ENCODE assay signal across 1 cellular context in the genomic region with DNA sequence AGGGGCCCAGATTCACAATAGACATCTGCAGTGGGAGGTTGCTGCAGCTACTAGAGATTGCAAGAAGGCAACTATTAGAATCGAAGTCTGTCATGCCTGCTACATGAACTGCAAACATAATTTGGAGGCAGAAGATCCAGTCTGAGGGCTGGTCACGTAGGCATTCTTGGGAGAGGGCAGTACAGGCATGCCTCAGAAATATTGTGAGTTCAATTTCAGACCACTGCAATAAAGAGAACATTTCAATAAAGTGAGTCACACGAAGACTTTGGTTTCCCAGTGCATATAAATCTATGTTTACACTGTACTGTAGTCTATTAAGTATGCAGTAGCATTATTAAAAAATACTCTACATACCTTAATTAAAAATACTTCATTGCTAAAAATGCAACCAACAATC.
TF ChIP-seq lines count a peak whose summit lies in the region.

No MANE protein-coding gene starts in this region.

TF ChIP-seq in SK-N-SH, 30 proteins besides CTCF, POLR2A, EP300 and RAD21 (continued from another document):
- TF ChIP-seq, protein P1, sequence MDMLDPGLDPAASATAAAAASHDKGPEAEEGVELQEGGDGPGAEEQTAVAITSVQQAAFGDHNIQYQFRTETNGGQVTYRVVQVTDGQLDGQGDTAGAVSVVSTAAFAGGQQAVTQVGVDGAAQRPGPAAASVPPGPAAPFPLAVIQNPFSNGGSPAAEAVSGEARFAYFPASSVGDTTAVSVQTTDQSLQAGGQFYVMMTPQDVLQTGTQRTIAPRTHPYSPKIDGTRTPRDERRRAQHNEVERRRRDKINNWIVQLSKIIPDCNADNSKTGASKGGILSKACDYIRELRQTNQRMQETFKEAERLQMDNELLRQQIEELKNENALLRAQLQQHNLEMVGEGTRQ (IDR thresholded peaks at IDR 0.05; ENCODE audit: borderline replicate concordance, low read depth, low read length) = no peak
- TF ChIP-seq MEF2A (IDR thresholded peaks at IDR 0.05; ENCODE audit: borderline replicate concordance, low read depth) = no peak
- no peak for TF ChIP-seq RXRA (IDR thresholded peaks at IDR 0.05; ENCODE audit: borderline replicate concordance, low read depth)
- TF ChIP-seq GATA2 (CRISPR knock-in tag; IDR thresholded peaks at IDR 0.05) = no peak
- TF ChIP-seq NRF1 (IDR thresholded peaks at IDR 0.05; ENCODE audit: low read depth, low read length) = no peak
- no peak for TF ChIP-seq FOSL2 (IDR thresholded peaks at IDR 0.05; ENCODE audit: borderline replicate concordance, low read depth)
- TF ChIP-seq, protein P2, sequence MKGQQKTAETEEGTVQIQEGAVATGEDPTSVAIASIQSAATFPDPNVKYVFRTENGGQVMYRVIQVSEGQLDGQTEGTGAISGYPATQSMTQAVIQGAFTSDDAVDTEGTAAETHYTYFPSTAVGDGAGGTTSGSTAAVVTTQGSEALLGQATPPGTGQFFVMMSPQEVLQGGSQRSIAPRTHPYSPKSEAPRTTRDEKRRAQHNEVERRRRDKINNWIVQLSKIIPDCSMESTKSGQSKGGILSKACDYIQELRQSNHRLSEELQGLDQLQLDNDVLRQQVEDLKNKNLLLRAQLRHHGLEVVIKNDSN (IDR thresholded peaks at IDR 0.05; ENCODE audit: borderline replicate concordance, low read depth) = no peak
- no peak for TF ChIP-seq JUND (IDR thresholded peaks at IDR 0.05)
